20 cellular contexts compared by ENCODE assay signal in the genomic region with DNA sequence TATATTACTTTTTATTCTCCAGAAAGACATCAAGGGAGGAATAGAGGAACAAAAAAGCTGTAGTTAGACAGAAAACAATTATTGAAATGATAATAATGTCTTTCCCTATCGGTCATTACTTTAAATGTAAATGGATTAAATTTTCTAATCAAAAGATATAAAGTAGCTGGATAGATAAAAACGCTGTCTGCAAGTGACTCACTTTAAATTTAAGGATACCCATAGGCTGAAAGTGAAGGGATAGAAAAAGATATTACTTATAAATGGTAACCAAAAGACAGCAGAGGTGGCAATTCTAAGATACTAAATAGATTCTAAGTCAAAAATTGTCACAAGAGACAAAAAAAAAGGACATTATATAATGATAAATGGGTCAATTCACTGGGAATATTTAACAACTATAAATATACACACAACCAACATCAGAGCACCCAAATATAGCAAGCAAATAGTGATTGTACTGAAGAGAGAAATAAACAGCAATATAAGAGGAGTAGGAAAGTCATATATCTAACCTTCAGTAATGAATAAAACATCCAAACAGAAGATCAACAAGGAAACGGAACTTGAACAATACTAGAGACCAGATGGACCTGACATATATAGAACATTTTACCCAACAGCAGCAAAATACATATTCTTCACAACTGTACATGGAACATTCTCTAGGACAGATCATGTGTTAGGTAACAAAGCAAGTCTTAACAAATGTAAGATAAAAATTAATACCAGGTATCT.
DNase-seq lines count a peak whose midpoint lies in the region; ATAC-seq, FAIRE-seq and TF ChIP-seq lines count a peak whose summit lies in the region.
"Had no signal": no experiment of that assay in that cellular context is flagged by ENCODE, and none has a peak within 500 bp of the region (broad histone marks: within the 10 kb centered on the region; RNA-seq: fewer than 3 reads in every experiment).

No MANE protein-coding gene starts in this region.

- TF ChIP-seq RAD21 in K562 (CRISPR knock-in tag; conservative IDR thresholded peaks at IDR 0.05 in 1 of 2, IDR thresholded peaks at IDR 0.05 in 1 of 2), result no peak

- no peak overlapping the region for H3K27ac ChIP-seq in HEK293 (ENCODE audit: extremely low read depth, low read depth, low read length)
- H3K27ac ChIP-seq in K562 (ENCODE audit: extremely low read depth, low read depth, low read length), result no peak overlapping the region
- H3K27ac ChIP-seq in testis, result no peak overlapping the region
- H3K27ac ChIP-seq: BLaER1 treated with 17β-estradiol and CSF1 and Interleukin-3, amounts not matched to agents 10 nM and 100 nM; C4-2B had no signal

- in situ Hi-C loops in K562 (cut with MboI), result no loop called here

- TF ChIP-seq CTCF in HEK293 (tag by site-specific recombination; IDR thresholded peaks at IDR 0.05) (no peak), K562 (IDR thresholded peaks at IDR 0.05 in 2 of 3, conservative IDR thresholded peaks at IDR 0.05 in 1 of 3; ENCODE audit: insufficient read depth in 2 of 3, low read depth in 1 of 3, low read length in 3 of 3) (no peak), testis (IDR thresholded peaks at IDR 0.05) (no peak)

- no peak overlapping the region for H3K4me2 ChIP-seq in K562 (ENCODE audit: insufficient read depth, low read length)
- H3K4me2 ChIP-seq: BLaER1 treated with 17β-estradiol and CSF1 and Interleukin-3, amounts not matched to agents 10 nM and 100 nM had no signal

- no TSS peak for BruUV-seq in K562 (replicated peaks; lab: Mats Ljungman, UMichigan)

- H3K4me3 ChIP-seq in HEK293 (ENCODE audit: low read depth, low read length) (no peak overlapping the region), K562 (no peak overlapping the region), testis (no peak overlapping the region)
- H3K4me3 ChIP-seq: BLaER1 treated with 17β-estradiol and CSF1 and Interleukin-3, amounts not matched to agents 10 nM and 100 nM had no signal

- POLR2A ChIA-PET in HEK293 (lab: Yijun Ruan, JAX) (interaction anchor here (1.0 kb wide), 1 partner anchor 567 kb away, joined by 6 read pairs; no protein-coding TSS in a partner anchor), K562 (lab: Yijun Ruan, JAX) (no interaction called here), HEK293T (lab: Yijun Ruan, JAX) (no interaction called here)

- H2AFZ ChIP-seq in K562 (ENCODE audit: low read depth, low read length), result no peak overlapping the region

- intact Hi-C loops in K562 (cut with micrococcal nuclease), result no loop called here
- intact Hi-C loops in testis (cut with DNase I; ENCODE audit: low total_unique reads), result no loop called here

- H3K9me3 ChIP-seq in HEK293 (ENCODE audit: control insufficient read depth, insufficient read depth, low read depth, low read length), result no peaks in the 10 kb centered on the region
- no peaks in the 10 kb centered on the region for H3K9me3 ChIP-seq in K562 (replicated peaks; ENCODE audit: control insufficient read depth, insufficient read depth, low read depth, low read length)
- H3K9me3 ChIP-seq in testis, result no peaks in the 10 kb centered on the region

- WGBS in K562 (ENCODE audit: insufficient coverage, low coverage, missing lambda C conversion rate), result 88% methylated on average over 3 of the region's 3 CpGs
- 95% methylated on average over 3 of the region's 3 CpGs for WGBS in testis, 2 donors

- H3K79me2 ChIP-seq in K562 (ENCODE audit: control insufficient read depth, insufficient read depth, low read length), result no peaks in the 10 kb centered on the region

- ATAC-seq in K562, result no peak
- ATAC-seq in GM19328 (IDR thresholded peaks at IDR 0.05; ENCODE audit: unreplicated experiment), result no peak
- ATAC-seq in GM19395 (IDR thresholded peaks at IDR 0.05; ENCODE audit: unreplicated experiment), result no peak
- ATAC-seq: CD8-positive, alpha-beta T cell had no signal

- no peak overlapping the region for H3K9ac ChIP-seq in K562 (ENCODE audit: insufficient read depth in 1 of 2, low read depth in 2 of 2, low read length in 2 of 2)
- H3K9ac ChIP-seq: BLaER1 treated with 17β-estradiol and CSF1 and Interleukin-3, amounts not matched to agents 10 nM and 100 nM had no signal

- no peaks in the 10 kb centered on the region for H3K9me1 ChIP-seq in K562 (ENCODE audit: control insufficient read depth, insufficient read depth, low read length)

- H4K20me1 ChIP-seq in K562 (replicated peaks; ENCODE audit: control insufficient read depth, insufficient read depth, low read length), result no peaks in the 10 kb centered on the region
- H4K20me1 ChIP-seq: BLaER1 treated with 17β-estradiol and CSF1 and Interleukin-3, amounts not matched to agents 10 nM and 100 nM had no signal

- H3K27me3 ChIP-seq in K562 (ENCODE audit: control insufficient read depth in 2 of 2, insufficient read depth in 2 of 2, low read length in 2 of 2) (no peaks in the 10 kb centered on the region), testis (no peaks in the 10 kb centered on the region)
- H3K27me3 ChIP-seq: BLaER1 treated with 17β-estradiol and CSF1 and Interleukin-3, amounts not matched to agents 10 nM and 100 nM had no signal

- DNase-seq in GM19239 (ENCODE audit: insufficient read length, low spot score) (no peak), K562 (ENCODE audit: extremely low read depth in 1 of 4, low spot score in 3 of 4) (no peak), urothelium cell line (ENCODE audit: low spot score) (no peak), testis (no peak), HEK293T (ENCODE audit: extremely low spot score) (no peak)
- DNase-seq: 8988T; AML-193; Caco-2; Calu3; CD4-positive, alpha-beta T cell; CD8-positive, alpha-beta T cell; DMS79 treated with DMSO at 0.1 percent for 48 hours; GF-D8 had no signal

- CTCF ChIA-PET in HEK293 (lab: Yijun Ruan, JAX) (interaction anchor here (0.6 to 1.6 kb wide), 2 partner anchors 163 to 515 kb away, joined by 3 read pairs; no protein-coding TSS in a partner anchor), K562 (lab: Yijun Ruan, JAX; ENCODE audit: low intra/inter-chr PET ratio) (no interaction called here), HEK293T (lab: Yijun Ruan, JAX) (no interaction called here)

- H3K36me3 ChIP-seq in HEK293 (ENCODE audit: control insufficient read depth in 2 of 2, insufficient read depth in 1 of 2, low read length in 2 of 2) (peaks cover 35 to 51% of the 10 kb centered on the region in 2 experiments), K562 (ENCODE audit: control insufficient read depth, insufficient read depth, low read length) (no peaks in the 10 kb centered on the region), testis (ENCODE audit: low read depth, missing control alignments) (no peaks in the 10 kb centered on the region)

- no peak for TF ChIP-seq EP300 in K562 (IDR thresholded peaks at IDR 0.05; ENCODE audit: low read length)

- FAIRE-seq in GM19239 (lab: Jason Lieb, UNC) (peak; percentile 8), K562 (lab: Jason Lieb, UNC) (no peak), urothelium cell line (lab: Jason Lieb, UNC) (peak; percentile 59)
- FAIRE-seq: D721Med, GM12892 had no signal

- TF ChIP-seq POLR2A in K562 (conservative IDR thresholded peaks at IDR 0.05) (no peak), testis (IDR thresholded peaks at IDR 0.05) (no peak)

- H3K4me1 ChIP-seq in HEK293 (ENCODE audit: control insufficient read depth, insufficient read depth, low read length) (no peaks in the 10 kb centered on the region), K562 (replicated peaks in 1 of 2; ENCODE audit: control insufficient read depth in 2 of 2, insufficient read depth in 2 of 2, low read length in 2 of 2) (no peaks in the 10 kb centered on the region), testis (no peaks in the 10 kb centered on the region)
- H3K4me1 ChIP-seq: BLaER1 treated with 17β-estradiol and CSF1 and Interleukin-3, amounts not matched to agents 10 nM and 100 nM; Caco-2 had no signal

TF ChIP-seq in HEK293, 187 proteins besides CTCF, POLR2A, EP300 and RAD21:
- TF ChIP-seq ZIC2 (tag by site-specific recombination; IDR thresholded peaks at IDR 0.05), result no peak
- no peak for TF ChIP-seq BCL11A (tag by site-specific recombination; IDR thresholded peaks at IDR 0.05; ENCODE audit: low read depth)
- peak; percentile 65 for TF ChIP-seq SETDB1 (IDR thresholded peaks at IDR 0.05; ENCODE audit: insufficient read length, low read length)
TF ChIP-seq in HEK293: peak in this region for 1.

TF ChIP-seq in K562, 482 proteins besides CTCF, POLR2A, EP300 and RAD21 (continues in another document):
- TF ChIP-seq EWSR1 (IDR thresholded peaks at IDR 0.05; ENCODE audit: borderline replicate concordance, low read depth, partially characterized antibody), result peak; percentile 55
- TF ChIP-seq ZNF507 (tag; conservative IDR thresholded peaks at IDR 0.05), result peak; percentile 91
- TF ChIP-seq NR3C1 (CRISPR knock-in tag; IDR thresholded peaks at IDR 0.05), result no peak

TF ChIP-seq in HEK293T, 16 proteins besides CTCF, POLR2A, EP300 and RAD21:
- no peak for TF ChIP-seq ZNF384 (IDR thresholded peaks at IDR 0.05)
- no peak for TF ChIP-seq LEF1 (IDR thresholded peaks at IDR 0.05; ENCODE audit: borderline replicate concordance)
- no peak for TF ChIP-seq SP1 (IDR thresholded peaks at IDR 0.05)
- no peak for TF ChIP-seq ELF4 (IDR thresholded peaks at IDR 0.05)
- no peak for TF ChIP-seq BHLHE40 (IDR thresholded peaks at IDR 0.05; ENCODE audit: borderline replicate concordance)
- no peak for TF ChIP-seq FOXK2 (IDR thresholded peaks at IDR 0.05)
- no peak for TF ChIP-seq FOXA1 (IDR thresholded peaks at IDR 0.05)
- TF ChIP-seq ARNT (IDR thresholded peaks at IDR 0.05), result no peak
- no peak for TF ChIP-seq HDGF (IDR thresholded peaks at IDR 0.05; ENCODE audit: borderline replicate concordance)
- TF ChIP-seq L3MBTL2 (conservative IDR thresholded peaks at IDR 0.05), result no peak
- TF ChIP-seq TARDBP (IDR thresholded peaks at IDR 0.05), result no peak
